ENCODE assay signal across 9 cellular contexts in the genomic region with DNA sequence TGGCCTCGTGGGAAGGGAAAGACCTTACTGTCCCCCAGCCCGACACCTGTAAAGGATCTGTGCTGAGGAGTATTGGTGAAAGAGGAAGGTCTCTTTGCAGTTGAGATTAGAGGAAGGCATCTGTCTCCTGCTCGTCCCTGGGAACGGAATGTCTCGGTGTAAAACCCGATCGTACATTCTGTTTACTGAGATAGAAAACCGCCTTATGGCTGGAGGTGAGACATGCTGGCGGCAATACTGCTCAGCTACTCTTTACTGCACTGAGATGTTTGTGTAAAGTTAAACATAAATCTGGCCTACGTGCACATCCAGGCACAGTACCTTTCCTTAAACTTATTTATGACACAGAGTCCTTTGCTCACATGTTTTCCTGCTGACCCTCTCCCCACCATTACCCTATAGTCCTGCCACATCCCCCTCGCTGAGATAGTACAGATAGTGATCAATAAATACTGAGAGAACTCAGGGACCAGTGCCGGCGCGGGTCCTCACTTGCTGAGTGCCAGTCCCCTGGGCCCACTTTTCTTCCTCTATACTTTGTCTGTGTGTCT. TPM values are rescaled to one million over a fixed set of nuclear protein-coding genes. Genes with fewer than 3 reads are reported as not detected.
"Had no signal": no experiment of that assay in that cellular context is flagged by ENCODE, and none has a peak within 500 bp of the region (broad histone marks: within the 10 kb centered on the region; RNA-seq: fewer than 3 reads in every experiment).

No MANE protein-coding gene starts in this region.

RNA-seq across cellular contexts. Expression of gene LGI4, which starts 5.1 kb away (rescaled TPM):
- total RNA-seq: activated naive CD8-positive, alpha-beta T cell treated with anti-CD3 and anti-CD28 coated beads for 36 hours; bronchial epithelial cell; SJCRH30 had no signal

RNA-seq across cellular contexts. Expression of gene FXYD1, which starts 8.8 kb away (rescaled TPM):
- total RNA-seq: bronchial epithelial cell, NCI-H460, SJCRH30 had no signal

RNA-seq across cellular contexts. Expression of gene FXYD7, which starts 13.3 kb away (rescaled TPM):
- total RNA-seq: activated T-helper 2 cell treated with anti-CD3 and anti-CD28 coated beads, Interferon-gamma antibody, Interleukin-2, Interleukin-4, amounts not matched to agents 10 μg/mL and 5 μg/mL and 100 μg/mL, durations not matched to agents 14 hours and 24 hours and 36 hours; bronchial epithelial cell; NCI-H460; Right ventricle myocardium superior; SJCRH30 had no signal

RNA-seq across cellular contexts. Expression of gene FXYD3, which starts 14.2 kb away (rescaled TPM):
- total RNA-seq: activated CD8-positive, alpha-beta T cell treated with anti-CD3 and anti-CD28 coated beads for 36 hours; activated naive CD8-positive, alpha-beta T cell treated with anti-CD3 and anti-CD28 coated beads for 36 hours; activated T-cell treated with anti-CD3 and anti-CD28 coated beads, Interleukin-2, amount 50 U/mL, for 72 hours; activated T-helper 2 cell treated with anti-CD3 and anti-CD28 coated beads, Interferon-gamma antibody, Interleukin-2, Interleukin-4, amounts not matched to agents 10 μg/mL and 5 μg/mL and 100 μg/mL, durations not matched to agents 14 hours and 24 hours and 36 hours; NCI-H460; SJCRH30; T-helper 2 cell treated with Interferon-gamma antibody and Interleukin-4, amounts not matched to agents 100 ng/mL and 5 ng/mL, for 36 hours had no signal
